ENCODE assay signal across 12 cellular contexts in genomic region chr7:143795653-143796052, GRCh38. TPM values are rescaled to one million over a fixed set of nuclear protein-coding genes. Genes with fewer than 3 reads are reported as not detected.
DNase-seq lines count a peak whose midpoint lies in the region; ATAC-seq, FAIRE-seq and TF ChIP-seq lines count a peak whose summit lies in the region.
"Not testable (repeated sequence)": the region's sequence is repeated elsewhere in the genome, so short reads cannot be mapped to it uniquely, and the experiment has no call there.
"Had no signal": no experiment of that assay in that cellular context is flagged by ENCODE, and none has a peak within 500 bp of the region (broad histone marks: within the 10 kb centered on the region; RNA-seq: fewer than 3 reads in every experiment).

No MANE protein-coding gene starts in this region.

- not testable (repeated sequence) for H2AK5ac ChIP-seq in IMR-90 (ENCODE audit: low read depth, low read length)

- not testable (repeated sequence) for H2BK120ac ChIP-seq in IMR-90 (ENCODE audit: low read depth, low read length)

- H3K4me3 ChIP-seq in IMR-90 (ENCODE audit: insufficient read depth, low read depth, low read length); HepG2 (replicated peaks in 1 of 3; ENCODE audit: insufficient read depth in 1 of 3, low read depth in 2 of 3, low read length in 3 of 3): not testable (repeated sequence)

- TF ChIP-seq EP300 in HepG2 (IDR thresholded peaks at IDR 0.05; ENCODE audit: low read depth in 2 of 2, low read length in 2 of 2); HepG2 (CRISPR knock-in tag; IDR thresholded peaks at IDR 0.05; ENCODE audit: borderline replicate concordance): not testable (repeated sequence)

- not testable (repeated sequence) for H2AFZ ChIP-seq in IMR-90 (replicated peaks; ENCODE audit: low read length, poor library complexity); HepG2 (ENCODE audit: low read length)

- H3K27ac ChIP-seq in IMR-90 (ENCODE audit: insufficient read depth, low read length); foreskin keratinocyte; HepG2 (ENCODE audit: extremely low read length, insufficient read depth, low read length): not testable (repeated sequence)

- not testable (repeated sequence) for H3K9me1 ChIP-seq in IMR-90 (ENCODE audit: insufficient read depth, low read length)

- H3K36me3 ChIP-seq in IMR-90 (ENCODE audit: control insufficient read depth, insufficient read depth, low read length); HepG2 (replicated peaks in 1 of 2; ENCODE audit: control insufficient read depth in 1 of 2, insufficient read depth in 2 of 2, low read length in 2 of 2): not testable (repeated sequence)

- H3K79me2 ChIP-seq in HepG2 (ENCODE audit: insufficient read depth, low read length), result not testable (repeated sequence)

- H3K4me1 ChIP-seq in IMR-90 (ENCODE audit: control insufficient read depth, insufficient read depth, low read length); foreskin keratinocyte; HepG2 (ENCODE audit: insufficient read depth, low read length): not testable (repeated sequence)

- not testable (repeated sequence) for H4K20me1 ChIP-seq in IMR-90 (ENCODE audit: insufficient read depth, low read length); HepG2 (ENCODE audit: insufficient read depth, low read length)

- TF ChIP-seq POLR2A in IMR-90 (IDR thresholded peaks at IDR 0.05; ENCODE audit: low read depth, low read length); HepG2 (IDR thresholded peaks at IDR 0.05; ENCODE audit: insufficient read depth in 1 of 2, low read depth in 2 of 2, low read length in 2 of 2): not testable (repeated sequence)

- H2AK9ac ChIP-seq in IMR-90 (replicated peaks; ENCODE audit: low read depth, low read length, poor library complexity), result not testable (repeated sequence)

- BruUV-seq in IMR-90 (replicated peaks; lab: Mats Ljungman, UMichigan); HepG2 (replicated peaks; lab: Mats Ljungman, UMichigan): not testable (repeated sequence)

- H3K23ac ChIP-seq in IMR-90 (ENCODE audit: low read depth, low read length), result not testable (repeated sequence)

- no CpG with 5 or more reads among the region's 2 CpGs for WGBS in IMR-90 (ENCODE audit: extremely low coverage in 2 of 2, insufficient read length in 1 of 2), 2 experiments
- no CpG with 5 or more reads among the region's 2 CpGs for WGBS in HepG2 (ENCODE audit: low lambda C conversion rate)

- in situ Hi-C loops in IMR-90 (cut with MboI; ENCODE audit: low sequenced_read_pairs); HepG2 (cut with HindIII; ENCODE audit: extremely low pct_ligation_motif_present, low pct_unique_long_range_greater_than_20kb): not testable (repeated sequence)

- H4K5ac ChIP-seq in IMR-90 (ENCODE audit: low read depth, low read length), result not testable (repeated sequence)

- TF ChIP-seq CTCF in IMR-90 (conservative IDR thresholded peaks at IDR 0.05; ENCODE audit: low read depth, low read length); foreskin keratinocyte (conservative IDR thresholded peaks at IDR 0.05); HepG2 (CRISPR knock-in tag; IDR thresholded peaks at IDR 0.05): not testable (repeated sequence)

- dilution Hi-C loops in IMR-90 (cut with HindIII; ENCODE audit: low sequenced_read_pairs, unreplicated experiment), result not testable (repeated sequence)

- not testable (repeated sequence) for H3K4me2 ChIP-seq in IMR-90 (ENCODE audit: low read depth, low read length); HepG2 (ENCODE audit: low read depth, low read length)

- H2BK15ac ChIP-seq in IMR-90 (ENCODE audit: low read depth, low read length), result not testable (repeated sequence)

- H3K14ac ChIP-seq in IMR-90 (replicated peaks; ENCODE audit: low read depth, low read length), result not testable (repeated sequence)

- CTCF ChIA-PET in IMR-90 (lab: Yijun Ruan, JAX); HepG2 (lab: Yijun Ruan, JAX; ENCODE audit: low intra/inter-chr PET ratio, low total read pairs): not testable (repeated sequence)

- not testable (repeated sequence) for DNase-seq in IMR-90; foreskin keratinocyte; left ventricle myocardium superior; HepG2 (ENCODE audit: low spot score); sciatic nerve (ENCODE audit: low spot score)

- not testable (repeated sequence) for H2BK5ac ChIP-seq in IMR-90 (ENCODE audit: low read depth, low read length, poor library complexity, severe bottlenecking)

- H3K4ac ChIP-seq in IMR-90 (ENCODE audit: low read depth, low read length), result not testable (repeated sequence)

- not testable (repeated sequence) for H3K79me1 ChIP-seq in IMR-90 (ENCODE audit: low read depth in 1 of 2, low read length in 2 of 2)

- not testable (repeated sequence) for H2BK20ac ChIP-seq in IMR-90 (ENCODE audit: low read depth, low read length)

- not testable (repeated sequence) for H3K9me3 ChIP-seq in IMR-90 (ENCODE audit: control insufficient read depth, insufficient read depth, low read length); HepG2 (ENCODE audit: low read length)

- TF ChIP-seq RAD21 in IMR-90 (IDR thresholded peaks at IDR 0.05; ENCODE audit: low read length); HepG2 (CRISPR knock-in tag; IDR thresholded peaks at IDR 0.05): not testable (repeated sequence)

- POLR2A ChIA-PET in IMR-90 (lab: Charles Lee; ENCODE audit: unreplicated experiment); HepG2 (lab: Yijun Ruan, JAX): not testable (repeated sequence)

- H3K27me3 ChIP-seq in IMR-90 (ENCODE audit: control insufficient read depth, insufficient read depth, low read length); foreskin keratinocyte; HepG2 (ENCODE audit: control insufficient read depth in 1 of 2, insufficient read depth in 2 of 2, low read length in 2 of 2): not testable (repeated sequence)

- ATAC-seq in IMR-90 (ENCODE audit: low read depth) (peak; percentile 95), SK-N-SH treated with all-trans-retinoic acid at 6 μM for 48 hours (peak; percentile 96), foreskin keratinocyte (peak; percentile 24), left ventricle myocardium superior (peak; percentile 23), HepG2 (peak; percentile 71; the same call in 2 of the 3 replicates), sciatic nerve (peak; percentile 93)

- H3K18ac ChIP-seq in IMR-90 (ENCODE audit: low read depth, low read length), result not testable (repeated sequence)

- not testable (repeated sequence) for H3K56ac ChIP-seq in IMR-90 (ENCODE audit: extremely low read depth, insufficient read depth, low read length)

- FAIRE-seq in HepG2 (lab: Jason Lieb, UNC), result not testable (repeated sequence)

- H4K8ac ChIP-seq in IMR-90 (ENCODE audit: low read depth in 2 of 2, low read length in 2 of 2), result not testable (repeated sequence)

- intact Hi-C loops in IMR-90 (cut with micrococcal nuclease); left ventricle myocardium superior (cut with micrococcal nuclease); HepG2 (cut with micrococcal nuclease; ENCODE audit: unreplicated experiment); sciatic nerve (cut with DNase I): not testable (repeated sequence)

- not testable (repeated sequence) for H3K9ac ChIP-seq in IMR-90 (ENCODE audit: low read depth, low read length); HepG2 (ENCODE audit: insufficient read depth, low read depth, low read length)

- not testable (repeated sequence) for H4K91ac ChIP-seq in IMR-90 (ENCODE audit: insufficient read depth, low read depth, low read length)

RNA-seq across cellular contexts. Expression of gene CTAGE6, which starts 38.2 kb away (rescaled TPM):
- total RNA-seq in IMR-90 (2012; rRNA removed) (under 0.01 and 0.18 TPM in 2 replicates), foreskin keratinocyte (not detected in 2 replicates), left ventricle myocardium superior (not detected), HepG2 (2016; rRNA removed; fragmentation: Illumina TruSeq; extraction: Trizol) (not detected in 2 replicates), sciatic nerve (0.76 TPM)
- polyA plus RNA-seq in IMR-90 (2012; rRNA removed) (0.10 TPM in 1 of 2 replicates, not detected in the other), foreskin keratinocyte (not detected in 2 replicates), HepG2 (2011; rRNA removed) (0.09 and 0.12 TPM in 2 replicates)
- polyA plus RNA-seq in IMR-90 (2012; cell fraction: cytosol; rRNA removed), result not detected in 2 replicates
- 0.52 TPM in 1 of 2 replicates, not detected in the other for polyA plus RNA-seq in IMR-90 (2012; cell fraction: nucleus; rRNA removed; ENCODE audit: low replicate concordance)
- not detected in 2 replicates for total RNA-seq in HepG2 (2016; cell fraction: cytosol; rRNA removed; fragmentation: Illumina TruSeq; extraction: Trizol; ENCODE audit: low read depth)
- total RNA-seq in HepG2 (2016; cell fraction: insoluble cytoplasmic fraction; rRNA removed; fragmentation: Illumina TruSeq; extraction: Trizol), result not detected in 2 replicates
- total RNA-seq in HepG2 (2016; cell fraction: membrane; rRNA removed; fragmentation: Illumina TruSeq; extraction: Trizol), result not detected in 2 replicates
- total RNA-seq in HepG2 (2016; cell fraction: nucleus; rRNA removed; fragmentation: Illumina TruSeq; extraction: Trizol), result not detected in 2 replicates
- polyA plus RNA-seq in HepG2 (2011; cell fraction: cytosol; rRNA removed), result not detected in 2 replicates
- polyA plus RNA-seq in HepG2 (2011; cell fraction: nucleus; rRNA removed), result 0.29 and 0.38 TPM in 2 replicates
- polyA plus RNA-seq in HepG2 (2012), result not detected in 2 replicates
- polyA plus RNA-seq in HepG2 (2016; cell fraction: cytosol; fragmentation: Illumina TruSeq; extraction: Trizol; ENCODE audit: low read depth), result not detected in 2 replicates
- not detected in 2 replicates for polyA plus RNA-seq in HepG2 (2016; cell fraction: insoluble cytoplasmic fraction; fragmentation: Illumina TruSeq; extraction: Trizol; ENCODE audit: low read depth)
- polyA plus RNA-seq in HepG2 (2016; cell fraction: membrane; fragmentation: Illumina TruSeq; extraction: Trizol; ENCODE audit: low read depth), result not detected in 2 replicates
- not detected in 2 replicates for polyA plus RNA-seq in HepG2 (2016; cell fraction: nucleus; fragmentation: Illumina TruSeq; extraction: Trizol; ENCODE audit: insufficient read depth, low read depth)
- polyA minus RNA-seq in HepG2 (2011; rRNA and poly(A)+ RNA removed; ENCODE audit: low replicate concordance), result 0.12 and 0.42 TPM in 2 replicates
- polyA minus RNA-seq in HepG2 (2011; cell fraction: cytosol; rRNA and poly(A)+ RNA removed), result not detected in 2 replicates
- 4.6 and 4.8 TPM in 2 replicates for polyA minus RNA-seq in HepG2 (2011; cell fraction: nucleus; rRNA and poly(A)+ RNA removed)
- total RNA-seq: Calu3, Daoy, G401, GM23338, H4, H9 had no signal
- polyA plus RNA-seq: GM23338 had no signal

Comparison
In these comparisons a context has a peak if more than half of its experiments do, and no peak if none do; other contexts are left out.
1. ATAC-seq: peak in every context shown above with its lines; median percentile 96 in SK-N-SH treated with all-trans-retinoic acid at 6 μM for 48 hours; 95 in IMR-90; 93 in sciatic nerve; 71 in HepG2; 24 in foreskin keratinocyte; 23 in left ventricle myocardium superior.